Comparison of ENCODE assay signal across 1 cellular context in genomic region chr2:233332125-233332524, GRCh38.
TF ChIP-seq lines count a peak whose summit lies in the region.

No MANE protein-coding gene starts in this region.

TF ChIP-seq in SK-N-SH, 30 proteins besides CTCF, POLR2A, EP300 and RAD21 (continued from another document):
- TF ChIP-seq, protein P1, sequence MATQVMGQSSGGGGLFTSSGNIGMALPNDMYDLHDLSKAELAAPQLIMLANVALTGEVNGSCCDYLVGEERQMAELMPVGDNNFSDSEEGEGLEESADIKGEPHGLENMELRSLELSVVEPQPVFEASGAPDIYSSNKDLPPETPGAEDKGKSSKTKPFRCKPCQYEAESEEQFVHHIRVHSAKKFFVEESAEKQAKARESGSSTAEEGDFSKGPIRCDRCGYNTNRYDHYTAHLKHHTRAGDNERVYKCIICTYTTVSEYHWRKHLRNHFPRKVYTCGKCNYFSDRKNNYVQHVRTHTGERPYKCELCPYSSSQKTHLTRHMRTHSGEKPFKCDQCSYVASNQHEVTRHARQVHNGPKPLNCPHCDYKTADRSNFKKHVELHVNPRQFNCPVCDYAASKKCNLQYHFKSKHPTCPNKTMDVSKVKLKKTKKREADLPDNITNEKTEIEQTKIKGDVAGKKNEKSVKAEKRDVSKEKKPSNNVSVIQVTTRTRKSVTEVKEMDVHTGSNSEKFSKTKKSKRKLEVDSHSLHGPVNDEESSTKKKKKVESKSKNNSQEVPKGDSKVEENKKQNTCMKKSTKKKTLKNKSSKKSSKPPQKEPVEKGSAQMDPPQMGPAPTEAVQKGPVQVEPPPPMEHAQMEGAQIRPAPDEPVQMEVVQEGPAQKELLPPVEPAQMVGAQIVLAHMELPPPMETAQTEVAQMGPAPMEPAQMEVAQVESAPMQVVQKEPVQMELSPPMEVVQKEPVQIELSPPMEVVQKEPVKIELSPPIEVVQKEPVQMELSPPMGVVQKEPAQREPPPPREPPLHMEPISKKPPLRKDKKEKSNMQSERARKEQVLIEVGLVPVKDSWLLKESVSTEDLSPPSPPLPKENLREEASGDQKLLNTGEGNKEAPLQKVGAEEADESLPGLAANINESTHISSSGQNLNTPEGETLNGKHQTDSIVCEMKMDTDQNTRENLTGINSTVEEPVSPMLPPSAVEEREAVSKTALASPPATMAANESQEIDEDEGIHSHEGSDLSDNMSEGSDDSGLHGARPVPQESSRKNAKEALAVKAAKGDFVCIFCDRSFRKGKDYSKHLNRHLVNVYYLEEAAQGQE (IDR thresholded peaks at IDR 0.05; ENCODE audit: low read depth, low read length): no peak
- TF ChIP-seq, protein P2, sequence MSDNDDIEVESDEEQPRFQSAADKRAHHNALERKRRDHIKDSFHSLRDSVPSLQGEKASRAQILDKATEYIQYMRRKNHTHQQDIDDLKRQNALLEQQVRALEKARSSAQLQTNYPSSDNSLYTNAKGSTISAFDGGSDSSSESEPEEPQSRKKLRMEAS (IDR thresholded peaks at IDR 0.05; ENCODE audit: low read depth): no peak
- TF ChIP-seq EZH2phosphoT487 (IDR thresholded peaks at IDR 0.05; ENCODE audit: borderline replicate concordance, low read depth) (no peak), RXRA (IDR thresholded peaks at IDR 0.05; ENCODE audit: borderline replicate concordance, low read depth) (no peak), FOSL2 (IDR thresholded peaks at IDR 0.05; ENCODE audit: borderline replicate concordance, low read depth) (no peak), CHD2 (IDR thresholded peaks at IDR 0.05; ENCODE audit: low read length, partially characterized antibody) (no peak), YY1 (IDR thresholded peaks at IDR 0.05; ENCODE audit: low read depth) (no peak), USF2 (IDR thresholded peaks at IDR 0.05; ENCODE audit: borderline replicate concordance, low read depth, low read length) (no peak), JUND (IDR thresholded peaks at IDR 0.05) (no peak)
